8 cellular contexts compared by ENCODE assay signal in genomic region chr2:55518846-55519167, GRCh38. TPM values are rescaled to one million over a fixed set of nuclear protein-coding genes. Genes with fewer than 3 reads are reported as not detected.
A peak's percentile ranks its signal among the peaks of the same experiment; 100 is the strongest.
DNase-seq lines count a peak whose midpoint lies in the region; TF ChIP-seq lines count a peak whose summit lies in the region.

No MANE protein-coding gene starts in this region.

- no peaks in the 10 kb centered on the region for H3K9me3 ChIP-seq in ascending aorta
- H3K9me3 ChIP-seq in iPS-18c (ENCODE audit: control insufficient read depth, insufficient read depth, low read length), result no peaks in the 10 kb centered on the region
- H3K9me3 ChIP-seq in smooth muscle cell (replicated peaks; ENCODE audit: low read depth), result no peaks in the 10 kb centered on the region

- H3K4me3 ChIP-seq in ascending aorta, result peak overlapping the region; percentile 60 to 93
- peak overlapping the region; percentile 83 for H3K4me3 ChIP-seq in iPS-18c (ENCODE audit: insufficient read depth, low read depth, low read length)
- H3K4me3 ChIP-seq in smooth muscle cell, result peak overlapping the region; percentile 88

- H3K9ac ChIP-seq in smooth muscle cell (ENCODE audit: low read depth), result peak overlapping the region; percentile 68

- H3K27ac ChIP-seq in ascending aorta (peak overlapping the region; percentile 83 to 84), smooth muscle cell (ENCODE audit: low read depth) (peak overlapping the region; percentile 78)

- 10% methylated on average over 9 of the region's 9 CpGs for WGBS in smooth muscle cell (ENCODE audit: low lambda C conversion rate)

- DNase-seq in Daoy (ENCODE audit: low read depth) (peak; percentile 13), GM20000 (ENCODE audit: low spot score) (peak; percentile 25), LoVo (ENCODE audit: low spot score) (peak; percentile 16), ascending aorta (ENCODE audit: low spot score in 2 of 2) (no peak), smooth muscle cell (lab: John Stamatoyannopoulos, UW; ENCODE audit: unreplicated experiment) (no peak), NCI-H187 (lab: John Stamatoyannopoulos, UW) (no peak)
- DNase-seq in stimulated activated naive CD4-positive, alpha-beta T cell treated with Interleukin-2 at 50 U/mL for 16 hours (lab: John Stamatoyannopoulos, UW), result no peak

- peak overlapping the region; percentile 99 for H3K4me2 ChIP-seq in smooth muscle cell

- H3K36me3 ChIP-seq in ascending aorta, result peaks cover 0 to under 1% of the 10 kb centered on the region in 2 donors
- H3K36me3 ChIP-seq in smooth muscle cell (ENCODE audit: low read depth), result no peaks in the 10 kb centered on the region

- peaks cover 9% of the 10 kb centered on the region for H3K79me2 ChIP-seq in smooth muscle cell (ENCODE audit: low read depth)

- H3F3A ChIP-seq in smooth muscle cell (ENCODE audit: low read depth), result no peaks in the 10 kb centered on the region

- H3K27me3 ChIP-seq in ascending aorta (no peaks in the 10 kb centered on the region), smooth muscle cell (ENCODE audit: low read depth) (no peaks in the 10 kb centered on the region)

- H4K20me1 ChIP-seq in smooth muscle cell (ENCODE audit: low read depth), result no peaks in the 10 kb centered on the region

- H3K4me1 ChIP-seq in ascending aorta (peaks cover 3% of the 10 kb centered on the region in 2 donors), smooth muscle cell (ENCODE audit: low read depth) (peaks cover 5% of the 10 kb centered on the region)

- peak overlapping the region; percentile 98 for H2AFZ ChIP-seq in smooth muscle cell (ENCODE audit: low read depth)

- intact Hi-C loops in ascending aorta (cut with DNase I), result loop anchor here (2.0 to 10.0 kb wide), 4 partner anchors 98 to 1404 kb away; partner anchors contain the start of genes ACYP2, CCDC88A and PPP4R3B

- no peak for TF ChIP-seq CTCF in GM20000 (IDR thresholded peaks at IDR 0.05; ENCODE audit: extremely low read depth, missing control alignments)
- no peak for TF ChIP-seq CTCF in ascending aorta (IDR thresholded peaks at IDR 0.05)
- no peak for TF ChIP-seq CTCF in smooth muscle cell (IDR thresholded peaks at IDR 0.05; ENCODE audit: borderline replicate concordance, insufficient read depth, poor library complexity, severe bottlenecking)

RNA-seq across cellular contexts. Expression of gene CFAP36, which starts 0.7 kb away (rescaled TPM):
- total RNA-seq in Daoy (2014; rRNA removed; shearing (Covaris generic)), result 27.1 and 39.6 TPM in 2 replicates
- total RNA-seq in ascending aorta (3.8 TPM), smooth muscle cell (44.3 and 48.8 TPM in 2 replicates)
- 31.2 and 35.5 TPM in 2 replicates for polyA plus RNA-seq in smooth muscle cell

Comparison
In these comparisons a context has a peak if more than half of its experiments do, and no peak if none do; other contexts are left out.
1. DNase-seq: peak in Daoy (single experiment), GM20000 (single experiment) and LoVo (single experiment); none in ascending aorta (0 of 2), smooth muscle cell (single experiment), NCI-H187 (0 of 2) and stimulated activated naive CD4-positive, alpha-beta T cell treated with Interleukin-2 at 50 U/mL for 16 hours (single experiment).
2. Peak in every context shown above with its lines, with median percentiles within 50 percentile points of each other: H3K4me3 ChIP-seq.